ENCODE assay signal across 26 cellular contexts in the genomic region with DNA sequence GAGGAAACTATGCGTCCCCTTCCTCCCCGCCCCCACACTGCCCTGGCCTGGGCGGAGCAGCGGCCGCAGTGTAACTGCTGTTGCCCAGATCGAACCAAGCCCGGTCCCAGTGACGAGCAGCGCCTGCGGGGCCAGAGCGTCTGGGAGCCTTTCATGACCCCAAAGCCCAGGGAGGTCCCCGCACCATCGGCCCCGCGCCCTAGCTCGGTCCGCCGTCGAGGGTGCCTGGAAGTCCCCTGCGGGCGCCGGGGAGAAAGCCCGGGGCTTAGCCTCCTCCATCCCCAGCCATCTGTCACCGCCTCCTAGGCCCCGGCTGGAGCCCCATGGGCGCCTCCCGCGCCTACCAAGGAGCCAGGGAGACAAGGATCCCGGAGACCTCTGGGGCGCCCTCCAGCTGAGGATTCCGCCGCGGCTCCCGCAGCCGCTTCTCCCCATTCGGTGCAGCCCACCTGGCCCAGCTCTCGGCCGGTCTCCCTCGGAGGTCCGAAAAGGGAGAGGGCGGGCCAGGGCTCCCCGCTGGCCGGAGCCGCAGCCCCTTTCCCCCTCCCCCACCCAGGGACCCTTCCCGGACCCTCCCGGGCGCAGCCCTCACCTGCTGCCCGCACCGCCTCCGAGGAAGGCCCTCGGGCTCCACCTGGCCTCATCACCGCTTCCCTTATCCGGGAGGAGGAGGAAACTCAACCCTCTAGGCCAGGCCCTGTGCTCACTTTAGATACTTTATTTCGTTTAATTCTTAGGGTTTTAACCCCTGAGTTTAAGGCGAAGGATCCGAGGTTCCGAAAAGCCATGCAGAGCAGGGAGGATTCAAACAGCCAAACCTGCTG. TPM values are rescaled to one million over a fixed set of nuclear protein-coding genes. Genes with fewer than 3 reads are reported as not detected.
DNase-seq lines count a peak whose midpoint lies in the region; ATAC-seq and TF ChIP-seq lines count a peak whose summit lies in the region.
"Had no signal": no experiment of that assay in that cellular context is flagged by ENCODE, and none has a peak within 500 bp of the region (broad histone marks: within the 10 kb centered on the region; RNA-seq: fewer than 3 reads in every experiment).

No MANE protein-coding gene starts in this region.

- ATAC-seq in IMR-90 (ENCODE audit: low read depth) (peak; percentile 40; the same call in 1 of the 2 replicates), sciatic nerve (peak; percentile 68), HG03139 (IDR thresholded peaks at IDR 0.05; ENCODE audit: unreplicated experiment) (no peak)
- ATAC-seq: activated CD8-positive, alpha-beta memory T cell treated with anti-CD3 and anti-CD28 coated beads, Interleukin-2, amount 10 ng/mL, durations not matched to agents 7 days and 5 days; activated T-helper 17 cell treated with anti-CD3 and anti-CD28 coated beads, Interleukin-2, amount 50 U/mL, for 72 hours; effector memory CD8-positive, alpha-beta T cell had no signal

- POLR2A ChIA-PET in IMR-90 (lab: Charles Lee; ENCODE audit: unreplicated experiment): no interaction called here

- no peak overlapping the region for H3K14ac ChIP-seq in IMR-90 (replicated peaks; ENCODE audit: low read depth, low read length)

- no peak overlapping the region for H4K91ac ChIP-seq in IMR-90 (ENCODE audit: insufficient read depth, low read depth, low read length)

- H3K18ac ChIP-seq in IMR-90 (ENCODE audit: low read depth, low read length): no peak overlapping the region

- no peaks in the 10 kb centered on the region for H3K9me3 ChIP-seq in IMR-90 (ENCODE audit: control insufficient read depth, insufficient read depth, low read length)
- H3K9me3 ChIP-seq: prostate gland had no signal

- no peaks in the 10 kb centered on the region for H4K20me1 ChIP-seq in IMR-90 (ENCODE audit: insufficient read depth, low read length)

- no peak overlapping the region for H4K8ac ChIP-seq in IMR-90 (ENCODE audit: low read depth in 2 of 2, low read length in 2 of 2)

- 0 out of 2 replicates have a peak overlapping the region, but pooled peaks have one; percentile 8 for H2BK120ac ChIP-seq in IMR-90 (ENCODE audit: low read depth, low read length)

- H2AFZ ChIP-seq in IMR-90 (replicated peaks; ENCODE audit: low read length, poor library complexity): peak overlapping the region; percentile 84

- no peak overlapping the region for H2BK20ac ChIP-seq in IMR-90 (ENCODE audit: low read depth, low read length)

- H2BK5ac ChIP-seq in IMR-90 (ENCODE audit: low read depth, low read length, poor library complexity, severe bottlenecking): no peak overlapping the region

- H4K5ac ChIP-seq in IMR-90 (ENCODE audit: low read depth, low read length): no peak overlapping the region

- no peak for TF ChIP-seq RAD21 in IMR-90 (IDR thresholded peaks at IDR 0.05; ENCODE audit: low read length)

- TF ChIP-seq CTCF in IMR-90 (conservative IDR thresholded peaks at IDR 0.05; ENCODE audit: low read depth, low read length): no peak
- TF ChIP-seq CTCF in choroid plexus epithelial cell (conservative IDR thresholded peaks at IDR 0.05; ENCODE audit: low read depth, low read length): no peak
- no peak for TF ChIP-seq CTCF in kidney epithelial cell (IDR thresholded peaks at IDR 0.05; ENCODE audit: insufficient read depth, low read length, poor library complexity, severe bottlenecking)

- CTCF ChIA-PET in IMR-90 (lab: Yijun Ruan, JAX): no interaction called here

- no peaks in the 10 kb centered on the region for H3K79me1 ChIP-seq in IMR-90 (ENCODE audit: low read depth in 1 of 2, low read length in 2 of 2)

- H3K9me1 ChIP-seq in IMR-90 (ENCODE audit: insufficient read depth, low read length): peaks cover 5% of the 10 kb centered on the region; the same call in 1 of the 2 replicates

- H3K9ac ChIP-seq in IMR-90 (ENCODE audit: low read depth, low read length): no peak overlapping the region

- peak overlapping the region; percentile 66 for H2AK9ac ChIP-seq in IMR-90 (replicated peaks; ENCODE audit: low read depth, low read length, poor library complexity)

- H3K36me3 ChIP-seq in IMR-90 (ENCODE audit: control insufficient read depth, insufficient read depth, low read length): no peaks in the 10 kb centered on the region
- no peaks in the 10 kb centered on the region for H3K36me3 ChIP-seq in kidney epithelial cell (ENCODE audit: control insufficient read depth, insufficient read depth, low read length)
- H3K36me3 ChIP-seq: prostate gland had no signal

- DNase-seq in IMR-90 (no peak), choroid plexus epithelial cell (ENCODE audit: low read depth) (no peak), kidney epithelial cell (ENCODE audit: low read depth) (no peak), sciatic nerve (ENCODE audit: low spot score) (no peak), AG08396 (ENCODE audit: low spot score) (no peak), dedifferentiated amniotic fluid mesenchymal stem cell (ENCODE audit: extremely low spot score) (no peak)
- DNase-seq in activated CD8-positive, alpha-beta memory T cell treated with anti-CD3 and anti-CD28 coated beads, Interleukin-2, amount 50 U/mL, for 4 hours: no peak
- DNase-seq: activated CD4-positive, alpha-beta T cell treated with anti-CD3 and anti-CD28 coated beads for 4 hours; activated CD8-positive, alpha-beta memory T cell treated with anti-CD3 and anti-CD28 coated beads, Interleukin-2, amount 10 ng/mL, durations not matched to agents 7 days and 5 days; activated naive CD8-positive, alpha-beta T cell treated with anti-CD3 and anti-CD28 coated beads for 36 hours; caudate nucleus; DMS79 treated with DMSO at 0.1 percent for 48 hours; effector memory CD8-positive, alpha-beta T cell; hippocampal formation; Karpas-422; kidney glomerular epithelial cell; midbrain; NCI-H1048; NCI-H2081; NCI-H510A treated with DMSO at 0.1 percent for 48 hours; nephron progenitor cell; SW 1271 had no signal

- no peak overlapping the region for H2AK5ac ChIP-seq in IMR-90 (ENCODE audit: low read depth, low read length)

- no peak overlapping the region for H3K23ac ChIP-seq in IMR-90 (ENCODE audit: low read depth, low read length)

- 60% methylated on average over 11 of the region's 57 CpGs; no CpG with 5 or more reads in 1 of the 2 experiments for WGBS in IMR-90 (ENCODE audit: extremely low coverage in 2 of 2, insufficient read length in 1 of 2), 2 experiments

- no peak overlapping the region for H3K4ac ChIP-seq in IMR-90 (ENCODE audit: low read depth, low read length)

- no peak overlapping the region for H2BK15ac ChIP-seq in IMR-90 (ENCODE audit: low read depth, low read length)

- no TSS peak for BruUV-seq in IMR-90 (replicated peaks; lab: Mats Ljungman, UMichigan)

- H3K56ac ChIP-seq in IMR-90 (ENCODE audit: extremely low read depth, insufficient read depth, low read length): no peak overlapping the region

- intact Hi-C loops in IMR-90 (cut with micrococcal nuclease): no loop called here
- intact Hi-C loops in sciatic nerve (cut with DNase I): no loop called here

- TF ChIP-seq POLR2A in IMR-90 (IDR thresholded peaks at IDR 0.05; ENCODE audit: low read depth, low read length): no peak

- H3K4me1 ChIP-seq in IMR-90 (ENCODE audit: control insufficient read depth, insufficient read depth, low read length): peaks cover 4% of the 10 kb centered on the region; the same call in 1 of the 2 replicates
- H3K4me1 ChIP-seq: prostate gland had no signal

- dilution Hi-C loops in IMR-90 (cut with HindIII; ENCODE audit: low sequenced_read_pairs, unreplicated experiment): no loop called here

- no peak overlapping the region for H3K27ac ChIP-seq in IMR-90 (ENCODE audit: insufficient read depth, low read length)
- H3K27ac ChIP-seq: prostate gland, RWPE1 had no signal

- H3K27me3 ChIP-seq in IMR-90 (ENCODE audit: control insufficient read depth, insufficient read depth, low read length): no peaks in the 10 kb centered on the region
- H3K27me3 ChIP-seq in kidney epithelial cell (ENCODE audit: control insufficient read depth, insufficient read depth, low read length): no peaks in the 10 kb centered on the region

- no peak overlapping the region for H3K4me3 ChIP-seq in IMR-90 (ENCODE audit: insufficient read depth, low read depth, low read length)
- peak overlapping the region; percentile 55 for H3K4me3 ChIP-seq in choroid plexus epithelial cell (ENCODE audit: low read depth, low read length)
- H3K4me3 ChIP-seq in kidney epithelial cell (ENCODE audit: low read depth, low read length): peak overlapping the region; percentile 15
- H3K4me3 ChIP-seq: prostate gland had no signal

- in situ Hi-C loops in IMR-90 (cut with MboI; ENCODE audit: low sequenced_read_pairs): no loop called here

- no peak overlapping the region for H3K4me2 ChIP-seq in IMR-90 (ENCODE audit: low read depth, low read length)

TF ChIP-seq in IMR-90, 13 proteins besides CTCF, POLR2A, EP300 and RAD21 (continues in another document):
- no peak for TF ChIP-seq CEBPB (IDR thresholded peaks at IDR 0.05; ENCODE audit: low read depth, low read length)
- TF ChIP-seq RFX5 (IDR thresholded peaks at IDR 0.05; ENCODE audit: low read depth, low read length): no peak
- TF ChIP-seq NFE2L2 (IDR thresholded peaks at IDR 0.05; ENCODE audit: low read depth, low read length): no peak
- no peak for TF ChIP-seq MXI1 (IDR thresholded peaks at IDR 0.05; ENCODE audit: borderline replicate concordance, low read depth, low read length)
- no peak for TF ChIP-seq MAZ (IDR thresholded peaks at IDR 0.05; ENCODE audit: borderline replicate concordance, low read depth, low read length)
- no peak for TF ChIP-seq FOS (IDR thresholded peaks at IDR 0.05; ENCODE audit: low read depth, low read length)
- TF ChIP-seq ELK1 (IDR thresholded peaks at IDR 0.05; ENCODE audit: borderline replicate concordance, low read depth, low read length): no peak

RNA-seq across cellular contexts. Expression of gene APTX, which starts 45.6 kb away (rescaled TPM):
- total RNA-seq in IMR-90 (2012; rRNA removed) (34.2 and 45.3 TPM in 2 replicates), kidney epithelial cell (33.3 and 43.1 TPM in 2 replicates), sciatic nerve (29.0 TPM)
- polyA plus RNA-seq in IMR-90 (2012; rRNA removed): 28.0 and 32.6 TPM in 2 replicates
- 7.8 and 18.7 TPM in 2 replicates for polyA plus RNA-seq in IMR-90 (2012; cell fraction: cytosol; rRNA removed)
- polyA plus RNA-seq in IMR-90 (2012; cell fraction: nucleus; rRNA removed; ENCODE audit: low replicate concordance): 9.2 and 59.9 TPM in 2 replicates
